Comparison of ENCODE assay signal across 29 cellular contexts in genomic region chr4:1806223-1806564, GRCh38. TPM values are rescaled to one million over a fixed set of nuclear protein-coding genes. Genes with fewer than 3 reads are reported as not detected.
"Had no signal": no experiment of that assay in that cellular context is flagged by ENCODE, and none has a peak within 500 bp of the region (broad histone marks: within the 10 kb centered on the region; RNA-seq: fewer than 3 reads in every experiment).

No MANE protein-coding gene starts in this region.

- H3K27ac Mint-ChIP-seq: activated B cell treated with CpG ODN at 0.5 μM for 24 hours; activated CD4-positive, alpha-beta memory T cell treated with anti-CD3 and anti-CD28 coated beads for 36 hours; activated naive CD8-positive, alpha-beta T cell treated with anti-CD3 and anti-CD28 coated beads for 36 hours had no signal

- H2AFZ ChIP-seq: PC-9 had no signal

- DNase-seq: activated B cell treated with CpG ODN at 0.5 μM for 24 hours; activated CD4-positive, alpha-beta memory T cell treated with anti-CD3 and anti-CD28 coated beads for 36 hours; activated CD4-positive, alpha-beta T cell treated with anti-CD3 and anti-CD28 coated beads for 4 hours; activated CD4-positive, alpha-beta T cell treated with anti-CD3 and anti-CD28 coated beads, Interleukin-2, amount 50 U/mL, for 1 hour; activated CD4-positive, CD25-positive, alpha-beta regulatory T cell treated with anti-CD3 and anti-CD28 coated beads, Interleukin-2, amount 50 U/mL, for 72 hours; activated CD8-positive, alpha-beta memory T cell treated with anti-CD3 and anti-CD28 coated beads, Interleukin-2, amount 50 U/mL, for 4 hours; activated effector memory CD4-positive, alpha-beta T cell treated with Interleukin-2 at 50 U/mL for 16 hours; activated naive CD4-positive, alpha-beta T cell treated with anti-CD3 and anti-CD28 coated beads, Interleukin-2, amount 50 U/mL, for 16 hours; activated naive CD8-positive, alpha-beta T cell treated with anti-CD3 and anti-CD28 coated beads for 36 hours; activated T-cell treated with anti-CD3 and anti-CD28 coated beads, Interleukin-2, amount 50 U/mL, for 48 hours; amniotic stem cell; aorta; brain microvascular endothelial cell; central memory CD4-positive, alpha-beta T cell; Karpas-422; NCI-H1105 treated with DMSO at 0.1 percent for 48 hours; NCI-H1436; NCI-H1694; NCI-H2029; NCI-H345; NCI-H524 treated with DMSO at 0.1 percent for 48 hours; PC-9; Right ventricle myocardium superior; SW 1271; T-helper 1 cell; T-helper 2 cell; T-helper 9 cell had no signal

- H3K4me2 ChIP-seq: PC-9 had no signal

- H3K4me3 ChIP-seq: PC-9 had no signal

- H3K27me3 Mint-ChIP-seq: activated B cell treated with CpG ODN at 0.5 μM for 24 hours; activated CD4-positive, alpha-beta memory T cell treated with anti-CD3 and anti-CD28 coated beads for 36 hours; activated naive CD8-positive, alpha-beta T cell treated with anti-CD3 and anti-CD28 coated beads for 36 hours had no signal

- H3K9me3 Mint-ChIP-seq: activated B cell treated with CpG ODN at 0.5 μM for 24 hours; activated CD4-positive, alpha-beta memory T cell treated with anti-CD3 and anti-CD28 coated beads for 36 hours; activated naive CD8-positive, alpha-beta T cell treated with anti-CD3 and anti-CD28 coated beads for 36 hours had no signal

- H3K36me3 Mint-ChIP-seq: activated CD4-positive, alpha-beta memory T cell treated with anti-CD3 and anti-CD28 coated beads for 36 hours; activated naive CD8-positive, alpha-beta T cell treated with anti-CD3 and anti-CD28 coated beads for 36 hours had no signal

- H3K36me3 ChIP-seq: brain microvascular endothelial cell had no signal

- H3K4me3 Mint-ChIP-seq: activated B cell treated with CpG ODN at 0.5 μM for 24 hours; activated CD4-positive, alpha-beta memory T cell treated with anti-CD3 and anti-CD28 coated beads for 36 hours; activated naive CD8-positive, alpha-beta T cell treated with anti-CD3 and anti-CD28 coated beads for 36 hours had no signal

- H3K4me1 Mint-ChIP-seq: activated B cell treated with CpG ODN at 0.5 μM for 24 hours; activated naive CD8-positive, alpha-beta T cell treated with anti-CD3 and anti-CD28 coated beads for 36 hours had no signal

- H3K27me3 ChIP-seq: brain microvascular endothelial cell had no signal

- H3K27ac ChIP-seq: brain microvascular endothelial cell, PC-9, VCaP had no signal

RNA-seq across cellular contexts. Expression of gene FGFR3, which starts 13.1 kb away (rescaled TPM):
- total RNA-seq: activated naive CD8-positive, alpha-beta T cell treated with anti-CD3 and anti-CD28 coated beads for 36 hours; OCI-LY7 had no signal
